In genomic region chr20:63102720-63103375, GRCh38 we compare ENCODE assay signal across 9 cellular contexts.
DNase-seq lines count a peak whose midpoint lies in the region; ATAC-seq lines count a peak whose summit lies in the region.
"Had no signal": no experiment of that assay in that cellular context is flagged by ENCODE, and none has a peak within 500 bp of the region (broad histone marks: within the 10 kb centered on the region; RNA-seq: fewer than 3 reads in every experiment).

No MANE protein-coding gene starts in this region.

- H3K36me3 ChIP-seq in NT2/D1 (ENCODE audit: insufficient read depth, insufficient read length, low read length), result no peaks in the 10 kb centered on the region
- no peaks in the 10 kb centered on the region for H3K36me3 ChIP-seq in skeletal muscle tissue (ENCODE audit: control insufficient read depth in 3 of 3, insufficient read depth in 3 of 3, low read length in 3 of 3)

- peak overlapping the region; percentile 60 for H3K4me3 ChIP-seq in NT2/D1 (ENCODE audit: insufficient read length, low read depth)
- H3K4me3 ChIP-seq in skeletal muscle tissue (ENCODE audit: low read length in 3 of 3), result peak overlapping the region; percentile 22 to 69 (median 23)
- H3K4me3 ChIP-seq: K562 had no signal

- in situ Hi-C loops in G401 (cut with HindIII; ENCODE audit: low sequenced_read_pairs), result no loop called here

- H3K9me3 ChIP-seq in NT2/D1 (ENCODE audit: insufficient read depth, low read length) (no peaks in the 10 kb centered on the region; the same call in 1 of the 2 replicates), skeletal muscle tissue (ENCODE audit: control insufficient read depth in 3 of 3, low read length in 3 of 3) (peaks cover 0 to 7% (median 3%) of the 10 kb centered on the region in 3 donors)

- H3K4me1 ChIP-seq in NT2/D1 (ENCODE audit: insufficient read depth, insufficient read length) (peaks cover 8% of the 10 kb centered on the region), skeletal muscle tissue (ENCODE audit: control insufficient read depth in 3 of 3, insufficient read depth in 3 of 3, low read length in 3 of 3) (peaks cover 4 to 9% (median 7%) of the 10 kb centered on the region in 3 donors)

- H3K27me3 ChIP-seq in NT2/D1 (ENCODE audit: insufficient read depth, insufficient read length), result peaks cover 53% of the 10 kb centered on the region
- H3K27me3 ChIP-seq in skeletal muscle tissue (ENCODE audit: control insufficient read depth in 3 of 3, insufficient read depth in 3 of 3, low read length in 3 of 3), result peaks cover 44 to 73% (median 53%) of the 10 kb centered on the region in 3 donors

- peak overlapping the region; percentile 76 for H3K9ac ChIP-seq in NT2/D1 (ENCODE audit: insufficient read length, low read depth)
- H3K9ac ChIP-seq in skeletal muscle tissue (ENCODE audit: low read depth in 1 of 3, low read length in 3 of 3), result no peak overlapping the region

- ATAC-seq in HG02840 (IDR thresholded peaks at IDR 0.05; ENCODE audit: low FRiP score, unreplicated experiment) (no peak), HG03095 (IDR thresholded peaks at IDR 0.05; ENCODE audit: unreplicated experiment) (no peak)
- ATAC-seq: K562 had no signal

- H3K27ac ChIP-seq in skeletal muscle tissue (ENCODE audit: low read depth, low read length), result no peak overlapping the region

- DNase-seq in G401 (ENCODE audit: low spot score), result peak; percentile 67
- no peak for DNase-seq in NT2/D1 (ENCODE audit: low read depth, low spot score)
- DNase-seq in activated naive CD4-positive, alpha-beta T cell (lab: John Stamatoyannopoulos, UW), result peak; percentile 17 to 66 (median 54)
- DNase-seq in iPS DF 19.7 (ENCODE audit: low read depth, low spot score), result peak; percentile 15
- no peak for DNase-seq in HuH-7 (ENCODE audit: low spot score)

Comparison
In these comparisons a context has a peak if more than half of its experiments do, and no peak if none do; other contexts are left out.
1. DNase-seq: peak in G401 (single experiment), activated naive CD4-positive, alpha-beta T cell (4 of 4) and iPS DF 19.7 (single experiment); none in NT2/D1 (single experiment) and HuH-7 (single experiment).